In genomic region chr10:27464993-27465392, GRCh38 we compare ENCODE assay signal across 9 cellular contexts.
DNase-seq lines count a peak whose midpoint lies in the region; ATAC-seq lines count a peak whose summit lies in the region.
"Had no signal": no experiment of that assay in that cellular context is flagged by ENCODE, and none has a peak within 500 bp of the region (broad histone marks: within the 10 kb centered on the region; RNA-seq: fewer than 3 reads in every experiment).

No MANE protein-coding gene starts in this region.

- DNase-seq in activated T-cell treated with anti-CD3 and anti-CD28 coated beads, Interleukin-2, amount 50 U/mL, for 24 hours, result no peak
- no peak for DNase-seq in activated T-cell treated with anti-CD3 and anti-CD28 coated beads, Interleukin-2, amount 50 U/mL, for 1 hour
- peak; percentile 62 for DNase-seq in SKM-1 treated with dmso at 0.1 percent for 144 hours (lab: John Stamatoyannopoulos, UW; ENCODE audit: unreplicated experiment)
- no peak for DNase-seq in stimulated activated effector memory CD8-positive, alpha-beta T cell treated with anti-CD3 and anti-CD28 coated beads, Interleukin-12 subunit alpha, Interleukin-12 subunit beta, amount 100 ng/mL, for 72 hours (ENCODE audit: low spot score in 2 of 2)
- DNase-seq in head of caudate nucleus, result no peak
- no peak for DNase-seq in DMS79 treated with DMSO at 0.1 percent for 48 hours (lab: John Stamatoyannopoulos, UW)
- no peak for DNase-seq in foreskin melanocyte
- DNase-seq: activated gamma-delta T cell had no signal

- no peaks in the 10 kb centered on the region for H3K9me3 Mint-ChIP-seq in activated T-cell treated with anti-CD3 and anti-CD28 coated beads, Interleukin-2, amount 50 U/mL, for 24 hours
- no peaks in the 10 kb centered on the region for H3K9me3 Mint-ChIP-seq in stimulated activated effector memory CD8-positive, alpha-beta T cell treated with anti-CD3 and anti-CD28 coated beads, Interleukin-12 subunit alpha, Interleukin-12 subunit beta, amount 100 ng/mL, for 72 hours

- peak overlapping the region; percentile 74 for H3K27ac Mint-ChIP-seq in activated T-cell treated with anti-CD3 and anti-CD28 coated beads, Interleukin-2, amount 50 U/mL, for 24 hours
- peak overlapping the region; percentile 92 for H3K27ac Mint-ChIP-seq in stimulated activated effector memory CD8-positive, alpha-beta T cell treated with anti-CD3 and anti-CD28 coated beads, Interleukin-12 subunit alpha, Interleukin-12 subunit beta, amount 100 ng/mL, for 72 hours

- peaks cover 32% of the 10 kb centered on the region for H3K4me1 Mint-ChIP-seq in activated T-cell treated with anti-CD3 and anti-CD28 coated beads, Interleukin-2, amount 50 U/mL, for 24 hours (ENCODE audit: low read depth)
- H3K4me1 Mint-ChIP-seq in stimulated activated effector memory CD8-positive, alpha-beta T cell treated with anti-CD3 and anti-CD28 coated beads, Interleukin-12 subunit alpha, Interleukin-12 subunit beta, amount 100 ng/mL, for 72 hours, result peaks cover 37% of the 10 kb centered on the region

- intact Hi-C loops in head of caudate nucleus (cut with DNase I), result no loop called here

- H3K27me3 Mint-ChIP-seq in activated T-cell treated with anti-CD3 and anti-CD28 coated beads, Interleukin-2, amount 50 U/mL, for 24 hours, result no peaks in the 10 kb centered on the region

- peak overlapping the region; percentile 8 for H3K4me3 Mint-ChIP-seq in activated T-cell treated with anti-CD3 and anti-CD28 coated beads, Interleukin-2, amount 50 U/mL, for 24 hours
- peak overlapping the region; percentile 28 for H3K4me3 Mint-ChIP-seq in stimulated activated effector memory CD8-positive, alpha-beta T cell treated with anti-CD3 and anti-CD28 coated beads, Interleukin-12 subunit alpha, Interleukin-12 subunit beta, amount 100 ng/mL, for 72 hours

- ATAC-seq in HG03103 (IDR thresholded peaks at IDR 0.05; ENCODE audit: low read depth, unreplicated experiment), result peak; percentile 54
- peak; percentile 51 for ATAC-seq in stimulated activated effector memory CD8-positive, alpha-beta T cell treated with anti-CD3 and anti-CD28 coated beads, Interleukin-12 subunit alpha, Interleukin-12 subunit beta, amount 100 ng/mL, for 72 hours

- H3K36me3 Mint-ChIP-seq in activated T-cell treated with anti-CD3 and anti-CD28 coated beads, Interleukin-2, amount 50 U/mL, for 24 hours (ENCODE audit: low read depth), result no peaks in the 10 kb centered on the region
- no peaks in the 10 kb centered on the region for H3K36me3 Mint-ChIP-seq in stimulated activated effector memory CD8-positive, alpha-beta T cell treated with anti-CD3 and anti-CD28 coated beads, Interleukin-12 subunit alpha, Interleukin-12 subunit beta, amount 100 ng/mL, for 72 hours
